Comparison of ENCODE assay signal across 2 cellular contexts in the genomic region with DNA sequence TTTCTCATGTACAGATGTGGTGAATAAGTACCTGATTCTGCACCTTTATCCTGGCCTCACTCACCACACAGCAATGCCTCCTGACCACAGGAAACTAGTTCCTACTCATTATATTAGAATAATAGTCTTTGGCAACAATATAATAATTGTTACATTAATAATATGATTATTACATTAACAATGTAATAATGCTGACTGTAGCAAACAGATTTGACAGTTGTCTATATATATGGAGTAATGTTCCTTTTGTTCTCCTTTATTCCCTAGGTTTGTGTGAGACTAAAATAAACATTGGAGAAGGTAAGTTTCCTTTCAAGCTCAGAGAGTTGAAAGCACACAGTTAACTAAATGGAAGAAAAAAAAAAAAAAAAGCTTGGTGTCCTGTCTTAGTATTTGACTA.
TF ChIP-seq lines count a peak whose summit lies in the region.

No MANE protein-coding gene starts in this region.

TF ChIP-seq in HepG2, 621 proteins besides CTCF, POLR2A, EP300 and RAD21:
- no peak for TF ChIP-seq SRSF4 (IDR thresholded peaks at IDR 0.05; ENCODE audit: low read depth, low read length, poor library complexity, severe bottlenecking)
- peak; percentile 38; the same call in 1 of the 2 replicates for TF ChIP-seq MAFF (IDR thresholded peaks at IDR 0.05; ENCODE audit: low read depth, low read length)
- no peak for TF ChIP-seq NONO (IDR thresholded peaks at IDR 0.05)
- no peak for TF ChIP-seq NONO (CRISPR knock-in tag; conservative IDR thresholded peaks at IDR 0.05)
- TF ChIP-seq BCLAF1 (IDR thresholded peaks at IDR 0.05) = no peak
- no peak for TF ChIP-seq ZNF414 (CRISPR knock-in tag; IDR thresholded peaks at IDR 0.05)
- TF ChIP-seq ISX (CRISPR knock-in tag; conservative IDR thresholded peaks at IDR 0.05) = no peak
- TF ChIP-seq SMC3 (IDR thresholded peaks at IDR 0.05; ENCODE audit: low read length) = no peak
- TF ChIP-seq STAT6 (CRISPR knock-in tag; IDR thresholded peaks at IDR 0.05; ENCODE audit: borderline replicate concordance) = no peak
- TF ChIP-seq MAFK (conservative IDR thresholded peaks at IDR 0.05 in 1 of 2, IDR thresholded peaks at IDR 0.05 in 1 of 2; ENCODE audit: low read length in 2 of 2) = peak; percentile 34 to 67; a peak in 3 of 4 replicates

TF ChIP-seq in GM12878, 131 proteins besides CTCF, POLR2A, EP300 and RAD21:
- TF ChIP-seq MXI1 (IDR thresholded peaks at IDR 0.05; ENCODE audit: low read depth, low read length) = no peak
- no peak for TF ChIP-seq SMAD1 (IDR thresholded peaks at IDR 0.05; ENCODE audit: low read depth, partially characterized antibody)
- no peak for TF ChIP-seq ATF2 (IDR thresholded peaks at IDR 0.05; ENCODE audit: low read length)
